Comparison of ENCODE assay signal across 20 cellular contexts in the genomic region with DNA sequence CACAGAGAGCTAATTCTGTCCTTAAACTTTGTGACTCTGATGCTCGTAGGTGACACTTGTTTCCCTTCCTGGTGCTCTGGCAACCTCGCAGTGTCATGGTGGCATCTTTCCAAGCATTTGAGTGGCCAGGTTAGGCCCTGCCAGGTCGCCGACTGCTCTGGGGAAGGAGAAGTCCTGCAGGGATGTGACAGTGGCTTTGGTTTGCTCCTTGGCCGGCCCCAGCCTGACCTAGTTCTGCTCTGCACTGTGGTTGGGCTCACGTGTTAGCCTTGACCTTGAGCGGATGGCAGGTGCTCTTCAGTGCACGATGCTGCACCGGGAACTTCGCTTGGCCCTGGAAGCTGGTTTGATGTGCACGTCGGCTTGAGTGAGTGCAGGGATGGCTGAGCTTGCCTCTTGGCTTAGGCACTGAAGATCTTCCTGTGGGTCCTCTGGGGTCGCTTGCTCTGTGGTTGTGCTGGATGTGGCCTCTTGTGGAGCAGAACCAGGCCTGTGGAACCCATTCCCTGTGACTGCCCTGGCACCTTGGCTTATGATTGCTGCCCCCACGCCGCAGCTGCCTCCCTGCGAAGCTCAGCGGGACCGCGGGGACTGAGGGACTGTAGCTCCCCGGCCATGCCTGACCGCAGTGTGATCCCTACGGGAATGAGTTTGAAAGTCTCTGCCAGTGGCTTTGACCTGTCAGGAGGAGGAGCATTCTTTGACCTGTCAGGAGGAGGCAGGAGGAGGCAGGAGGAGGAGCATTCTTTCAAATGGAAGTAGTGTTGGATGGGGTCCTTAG. TPM values are rescaled to one million over a fixed set of nuclear protein-coding genes. Genes with fewer than 3 reads are reported as not detected.
DNase-seq lines count a peak whose midpoint lies in the region; ATAC-seq and TF ChIP-seq lines count a peak whose summit lies in the region.
"Had no signal": no experiment of that assay in that cellular context is flagged by ENCODE, and none has a peak within 500 bp of the region (broad histone marks: within the 10 kb centered on the region; RNA-seq: fewer than 3 reads in every experiment).

No MANE protein-coding gene starts in this region.

- H3K4me3 ChIP-seq in endodermal cell (ENCODE audit: low read length) (no peak overlapping the region), thoracic aorta (no peak overlapping the region)
- H3K4me3 ChIP-seq: suprapubic skin had no signal

- peaks cover 4% of the 10 kb centered on the region for H3K4me1 Mint-ChIP-seq in endodermal cell
- H3K4me1 Mint-ChIP-seq in natural killer cell treated with Interleukin-12 subunit alpha and Interleukin-12 subunit beta and Interleukin-15 and Interleukin-18, amount 100 ng/mL, for 72 hours (ENCODE audit: low read depth in 2 of 2) = peaks cover 38 to 46% of the 10 kb centered on the region in 2 donors

- peaks cover 12% of the 10 kb centered on the region for H3K36me3 Mint-ChIP-seq in endodermal cell (ENCODE audit: low read depth)
- H3K36me3 Mint-ChIP-seq in natural killer cell treated with Interleukin-12 subunit alpha and Interleukin-12 subunit beta and Interleukin-15 and Interleukin-18, amount 100 ng/mL, for 72 hours = no peaks in the 10 kb centered on the region
- H3K36me3 Mint-ChIP-seq: activated naive CD4-positive, alpha-beta T cell treated with anti-CD3 and anti-CD28 coated beads, Interleukin-2, amount 10 ng/mL, durations not matched to agents 7 days and 5 days had no signal

- no peaks in the 10 kb centered on the region for H3K9me3 Mint-ChIP-seq in endodermal cell
- H3K9me3 Mint-ChIP-seq in natural killer cell treated with Interleukin-12 subunit alpha and Interleukin-12 subunit beta and Interleukin-15 and Interleukin-18, amount 100 ng/mL, for 72 hours = no peaks in the 10 kb centered on the region
- H3K9me3 Mint-ChIP-seq: activated naive CD4-positive, alpha-beta T cell treated with anti-CD3 and anti-CD28 coated beads, Interleukin-2, amount 10 ng/mL, durations not matched to agents 7 days and 5 days; CD4-positive, alpha-beta T cell had no signal

- H3K9me3 ChIP-seq in endodermal cell (ENCODE audit: control insufficient read depth, low read length) (no peaks in the 10 kb centered on the region), thoracic aorta (no peaks in the 10 kb centered on the region)
- H3K9me3 ChIP-seq: suprapubic skin had no signal

- no peaks in the 10 kb centered on the region for H3K4me1 ChIP-seq in endodermal cell (ENCODE audit: control insufficient read depth, insufficient read depth, low read length)
- H3K4me1 ChIP-seq in thoracic aorta (ENCODE audit: control insufficient read depth in 1 of 2, low read depth in 2 of 2) = peaks cover 12 to 33% of the 10 kb centered on the region in 2 donors

- WGBS in endodermal cell (ENCODE audit: insufficient coverage in 1 of 2, insufficient read length in 1 of 2), 2 experiments = 86 to 90% methylated on average over 22 of the region's 22 CpGs

- peak; percentile 49 to 77 for DNase-seq in NCI-H187 (lab: John Stamatoyannopoulos, UW)
- no peak for DNase-seq in NCI-H187 treated with DMSO at 0.1 percent for 48 hours (lab: John Stamatoyannopoulos, UW)
- DNase-seq in endodermal cell = no peak
- DNase-seq in natural killer cell treated with Interleukin-12 subunit alpha and Interleukin-12 subunit beta and Interleukin-15 and Interleukin-18, amount 100 ng/mL, for 72 hours (ENCODE audit: low spot score) = no peak
- no peak for DNase-seq in thoracic aorta (ENCODE audit: low spot score)
- DNase-seq in activated CD4-positive, alpha-beta T cell treated with anti-CD3 and anti-CD28 coated beads, Interleukin-2, amount 50 U/mL, for 4 hours = no peak
- no peak for DNase-seq in GM03348 (ENCODE audit: low spot score)
- DNase-seq in NCI-H1436 (lab: John Stamatoyannopoulos, UW) = no peak
- DNase-seq: activated CD4-positive, alpha-beta T cell treated with anti-CD3 and anti-CD28 coated beads for 1 hour; activated naive CD4-positive, alpha-beta T cell treated with anti-CD3 and anti-CD28 coated beads, Interleukin-2, amount 10 ng/mL, durations not matched to agents 7 days and 5 days; CD4-positive, alpha-beta T cell; EL; hippocampal formation; left colon; NCI-H2171; stimulated activated CD4-positive, alpha-beta T cell treated with anti-CD3 and anti-CD28 coated beads, Interleukin-2, amount 100 ng/mL, for 24 hours had no signal

- peak overlapping the region; percentile 70 for H3K27ac Mint-ChIP-seq in endodermal cell
- H3K27ac Mint-ChIP-seq in natural killer cell treated with Interleukin-12 subunit alpha and Interleukin-12 subunit beta and Interleukin-15 and Interleukin-18, amount 100 ng/mL, for 72 hours = peak overlapping the region in 1 of 2 donors; percentile 37
- H3K27ac Mint-ChIP-seq: activated naive CD4-positive, alpha-beta T cell treated with anti-CD3 and anti-CD28 coated beads, Interleukin-2, amount 10 ng/mL, durations not matched to agents 7 days and 5 days; CD4-positive, alpha-beta T cell had no signal

- H3K9ac ChIP-seq in endodermal cell (ENCODE audit: extremely low read depth, low read length, poor library complexity, severe bottlenecking) = no peak overlapping the region

- H3K27ac ChIP-seq in endodermal cell (ENCODE audit: low read depth, low read length) = no peak overlapping the region
- H3K27ac ChIP-seq in thoracic aorta = peak overlapping the region; percentile 87 to 91
- H3K27ac ChIP-seq: 22Rv1, suprapubic skin had no signal

- H3K27me3 Mint-ChIP-seq in endodermal cell (ENCODE audit: insufficient read depth) = no peaks in the 10 kb centered on the region
- no peaks in the 10 kb centered on the region for H3K27me3 Mint-ChIP-seq in natural killer cell treated with Interleukin-12 subunit alpha and Interleukin-12 subunit beta and Interleukin-15 and Interleukin-18, amount 100 ng/mL, for 72 hours
- H3K27me3 Mint-ChIP-seq: activated naive CD4-positive, alpha-beta T cell treated with anti-CD3 and anti-CD28 coated beads, Interleukin-2, amount 10 ng/mL, durations not matched to agents 7 days and 5 days; brain; CD4-positive, alpha-beta T cell had no signal

- TF ChIP-seq CTCF in endodermal cell (conservative IDR thresholded peaks at IDR 0.05) (no peak), thoracic aorta (IDR thresholded peaks at IDR 0.05) (no peak)

- H3K36me3 ChIP-seq in endodermal cell (ENCODE audit: control insufficient read depth, insufficient read depth, low read length) (peaks cover 4% of the 10 kb centered on the region), thoracic aorta (no peaks in the 10 kb centered on the region)
- H3K36me3 ChIP-seq: suprapubic skin had no signal

- H3K27me3 ChIP-seq in endodermal cell (ENCODE audit: control insufficient read depth, insufficient read depth, low read length, poor library complexity, severe bottlenecking) = no peaks in the 10 kb centered on the region
- H3K27me3 ChIP-seq in thoracic aorta (replicated peaks; ENCODE audit: insufficient read depth) = no peaks in the 10 kb centered on the region
- H3K27me3 ChIP-seq: suprapubic skin had no signal

- no peak overlapping the region for H3K4me3 Mint-ChIP-seq in endodermal cell
- H3K4me3 Mint-ChIP-seq in natural killer cell treated with Interleukin-12 subunit alpha and Interleukin-12 subunit beta and Interleukin-15 and Interleukin-18, amount 100 ng/mL, for 72 hours = peak overlapping the region; percentile 52
- H3K4me3 Mint-ChIP-seq: activated naive CD4-positive, alpha-beta T cell treated with anti-CD3 and anti-CD28 coated beads, Interleukin-2, amount 10 ng/mL, durations not matched to agents 7 days and 5 days; CD4-positive, alpha-beta T cell had no signal

- ATAC-seq in natural killer cell treated with Interleukin-12 subunit alpha and Interleukin-12 subunit beta and Interleukin-15 and Interleukin-18, amount 100 ng/mL, for 72 hours = no peak
- ATAC-seq in thoracic aorta (ENCODE audit: insufficient number of reproducible peaks, low FRiP score, low read depth) = no peak
- ATAC-seq: left colon had no signal

RNA-seq across cellular contexts. Expression of a gene that starts 8.7 kb away (rescaled TPM):
- total RNA-seq in endodermal cell (10 to 100 TPM; 46.7 to 50.3 TPM), thoracic aorta (10 to 100 TPM; 48.5 to 58.5 TPM)
- polyA plus RNA-seq in endodermal cell (2013, experiment 1 of 2) = 21.6 TPM
- 22.1 TPM for polyA plus RNA-seq in endodermal cell (2013, experiment 2 of 2)
- total RNA-seq in natural killer cell treated with Interleukin-12 subunit alpha and Interleukin-12 subunit beta and Interleukin-15 and Interleukin-18, amount 100 ng/mL, for 72 hours = 10 to 100 TPM; 38.7 to 47.7 TPM

RNA-seq across cellular contexts. Expression of a gene that starts 27.0 kb away (rescaled TPM):
- total RNA-seq in endodermal cell = under 1 TPM in 1 of 2 donors, not detected in 1; 0.44 TPM
- 1.5 TPM for polyA plus RNA-seq in endodermal cell (2013, experiment 1 of 2)
- polyA plus RNA-seq in endodermal cell (2013, experiment 2 of 2) = 1.4 TPM
- not detected for total RNA-seq in natural killer cell treated with Interleukin-12 subunit alpha and Interleukin-12 subunit beta and Interleukin-15 and Interleukin-18, amount 100 ng/mL, for 72 hours
- total RNA-seq in thoracic aorta = not detected
- total RNA-seq: CD4-positive, alpha-beta T cell; left colon; suprapubic skin; T-helper 1 cell treated with Interleukin-12 subunit alpha and Interleukin-12 subunit beta and Interleukin-4 antibody, amounts not matched to agents 30 ng/mL and 1 ng/mL, for 36 hours had no signal

RNA-seq across cellular contexts. Expression of a gene that starts 55.7 kb away (rescaled TPM):
- total RNA-seq in endodermal cell = 100 to 1,000 TPM; 105 to 106 TPM
- polyA plus RNA-seq in endodermal cell (2013, experiment 1 of 2) = 77.9 TPM
- 81.6 TPM for polyA plus RNA-seq in endodermal cell (2013, experiment 2 of 2)
- 100 to 1,000 TPM; 171 to 178 TPM for total RNA-seq in natural killer cell treated with Interleukin-12 subunit alpha and Interleukin-12 subunit beta and Interleukin-15 and Interleukin-18, amount 100 ng/mL, for 72 hours
- total RNA-seq in thoracic aorta = 100 to 1,000 TPM in 1 of 2 donors, 10 to 100 TPM in 1; 98.8 to 113 TPM

Comparison
In these comparisons a context has a peak if more than half of its experiments do, and no peak if none do; other contexts are left out.
1. DNase-seq: peak in NCI-H187 (2 of 2); none in NCI-H187 treated with DMSO at 0.1 percent for 48 hours (single experiment), endodermal cell (single experiment), natural killer cell treated with Interleukin-12 subunit alpha and Interleukin-12 subunit beta and Interleukin-15 and Interleukin-18, amount 100 ng/mL, for 72 hours (single experiment), thoracic aorta (single experiment), activated CD4-positive, alpha-beta T cell treated with anti-CD3 and anti-CD28 coated beads, Interleukin-2, amount 50 U/mL, for 4 hours (0 of 2), GM03348 (single experiment) and NCI-H1436 (single experiment).